Comparison of ENCODE assay signal across 8 cellular contexts in the genomic region with DNA sequence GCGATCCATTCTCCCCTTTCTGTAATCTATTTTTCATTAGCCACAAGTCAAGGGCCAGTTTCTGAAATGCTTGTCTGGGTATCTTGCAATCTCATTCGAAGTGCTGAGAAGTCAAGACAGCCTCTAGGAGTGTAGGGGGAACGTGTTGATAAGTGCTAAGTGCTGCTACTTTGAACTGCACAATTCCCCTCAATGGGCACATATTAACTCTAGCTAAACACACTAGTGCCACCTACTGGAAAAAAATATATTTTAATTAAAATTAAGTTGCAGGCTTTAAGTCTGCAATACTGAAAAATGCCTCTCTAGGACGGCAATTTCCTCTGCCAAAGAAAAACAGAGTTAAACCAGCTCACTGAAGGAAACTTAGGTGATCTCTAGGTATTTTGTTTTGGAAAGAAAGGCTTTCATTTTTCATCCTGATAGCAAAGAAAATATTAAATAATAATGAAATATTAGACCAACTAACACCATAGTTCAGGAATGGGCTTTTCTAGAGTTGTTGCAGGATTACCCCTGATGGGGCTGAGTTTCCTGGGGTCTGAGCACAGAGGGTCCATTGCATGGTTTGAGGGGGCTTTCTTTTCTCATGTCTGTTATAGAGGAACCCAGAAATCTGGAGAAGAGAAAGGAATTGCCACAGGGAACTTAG.
DNase-seq lines count a peak whose midpoint lies in the region; ATAC-seq and TF ChIP-seq lines count a peak whose summit lies in the region.

No MANE protein-coding gene starts in this region.

- TF ChIP-seq CTCF in Panc1 (IDR thresholded peaks at IDR 0.05) (peak; percentile 62), lung (IDR thresholded peaks at IDR 0.05; ENCODE audit: control extremely low read depth, extremely low read depth) (peak; percentile 45)

- in situ Hi-C loops in Panc1 (cut with HindIII; ENCODE audit: low pct_unique_long_range_greater_than_20kb, low sequenced_read_pairs), result no loop called here

- POLR2A ChIA-PET in Panc1 (lab: Charles Lee), result no interaction called here

- no TSS peak for BruUV-seq in Panc1 (replicated peaks; lab: Mats Ljungman, UMichigan)

- CTCF ChIA-PET in Panc1 (lab: Charles Lee), result interaction anchor here (0.7 kb wide), 1 partner anchor 413 kb away, joined by 3 read pairs; no protein-coding TSS in a partner anchor

- H3K27me3 ChIP-seq in Panc1 (ENCODE audit: control insufficient read depth, insufficient read depth, low read length) (no peaks in the 10 kb centered on the region), lung (ENCODE audit: control insufficient read depth, insufficient read depth) (no peaks in the 10 kb centered on the region)

- intact Hi-C loops in Panc1 (cut with micrococcal nuclease; ENCODE audit: unreplicated experiment), result loop anchor here (2.0 to 5.0 kb wide), 2 partner anchors 409 to 539 kb away; no protein-coding TSS in a partner anchor

- no peaks in the 10 kb centered on the region for H3K36me3 ChIP-seq in Panc1 (ENCODE audit: control insufficient read depth, insufficient read depth, low read length)
- H3K36me3 ChIP-seq in lung (ENCODE audit: control insufficient read depth in 2 of 2, insufficient read depth in 2 of 2, low read length in 2 of 2), result no peaks in the 10 kb centered on the region

- peak; percentile 82 for ATAC-seq in GM19395 (IDR thresholded peaks at IDR 0.05; ENCODE audit: unreplicated experiment)
- ATAC-seq in Panc1, result peak; percentile 68; the same call in 1 of the 2 replicates
- ATAC-seq in lung (ENCODE audit: insufficient read depth, low FRiP score), result peak; percentile 69
- ATAC-seq in GM19397 (IDR thresholded peaks at IDR 0.05; ENCODE audit: unreplicated experiment), result no peak
- ATAC-seq in GM19023 (IDR thresholded peaks at IDR 0.05; ENCODE audit: unreplicated experiment), result no peak

- H3K4me1 ChIP-seq in Panc1 (ENCODE audit: control insufficient read depth, insufficient read depth, low read length) (no peaks in the 10 kb centered on the region), lung (ENCODE audit: control insufficient read depth in 2 of 2, insufficient read depth in 2 of 2, low read length in 2 of 2) (no peaks in the 10 kb centered on the region)

- H3K27ac ChIP-seq in Panc1 (ENCODE audit: low read length), result no peak overlapping the region
- H3K27ac ChIP-seq in lung (ENCODE audit: low read depth in 1 of 2, low read length in 1 of 2), result no peak overlapping the region

- DNase-seq in DMS 273 (lab: John Stamatoyannopoulos, UW; ENCODE audit: unreplicated experiment) (peak; percentile 78), LHCN-M2 (ENCODE audit: low read depth) (peak; percentile 41), Panc1 (ENCODE audit: low read depth, low spot score) (no peak), dermis microvascular lymphatic vessel endothelial cell (ENCODE audit: low read depth in 2 of 2) (peak; percentile 41 to 68), lung (ENCODE audit: low spot score) (no peak)

- WGBS in lung, 2 donors, result 17 to 19% methylated on average over 4 of the region's 4 CpGs

- H3K9me3 ChIP-seq in Panc1 (ENCODE audit: control insufficient read depth, insufficient read depth, low read depth, low read length) (no peaks in the 10 kb centered on the region), lung (ENCODE audit: control insufficient read depth in 2 of 2, insufficient read depth in 1 of 2, low read length in 1 of 2) (no peaks in the 10 kb centered on the region)

- H3K4me3 ChIP-seq in Panc1 (ENCODE audit: low read depth in 2 of 2, low read length in 2 of 2) (no peak overlapping the region), lung (no peak overlapping the region)

Comparison
In these comparisons a context has a peak if more than half of its experiments do, and no peak if none do; other contexts are left out.
1. DNase-seq: peak in DMS 273 (single experiment), LHCN-M2 (single experiment) and dermis microvascular lymphatic vessel endothelial cell (2 of 2); none in Panc1 (single experiment) and lung (single experiment).
2. ATAC-seq: peak in GM19395 (single experiment), Panc1 (single experiment) and lung (single experiment); none in GM19397 (single experiment) and GM19023 (single experiment).